In genomic region chr17:30104575-30105339, GRCh38 we compare ENCODE assay signal across 1 cellular context.
TF ChIP-seq lines count a peak whose summit lies in the region.

No MANE protein-coding gene starts in this region.

TF ChIP-seq in HEK293, 187 proteins besides CTCF, POLR2A, EP300 and RAD21 (continued from another document):
- TF ChIP-seq ZBTB26 (tag by site-specific recombination; optimal IDR thresholded peaks at IDR 0.05) (no peak), ZNF707 (tag by site-specific recombination; IDR thresholded peaks at IDR 0.05) (no peak), ZNF394 (tag by site-specific recombination; IDR thresholded peaks at IDR 0.05; ENCODE audit: borderline replicate concordance) (0 out of 2 replicates have a peak, but pooled peaks have one; percentile 39), ZNF2 (tag by site-specific recombination; IDR thresholded peaks at IDR 0.05) (0 out of 2 replicates have a peak, but pooled peaks have one; percentile 42), ZFP3 (tag by site-specific recombination; IDR thresholded peaks at IDR 0.05; ENCODE audit: low read depth) (no peak), ZNF19 (tag by site-specific recombination; IDR thresholded peaks at IDR 0.05; ENCODE audit: low read depth) (no peak), ZNF639 (tag by site-specific recombination; IDR thresholded peaks at IDR 0.05) (no peak), ZNF10 (tag by site-specific recombination; IDR thresholded peaks at IDR 0.05) (no peak), ZNF549 (tag by site-specific recombination; IDR thresholded peaks at IDR 0.05) (no peak), SP7 (tag by site-specific recombination; IDR thresholded peaks at IDR 0.05) (peak; percentile 81), KLF1 (tag by site-specific recombination; IDR thresholded peaks at IDR 0.05) (0 out of 2 replicates have a peak, but pooled peaks have one; percentile 50), ZSCAN4 (tag by site-specific recombination; IDR thresholded peaks at IDR 0.05) (no peak), ZNF660 (tag by site-specific recombination; IDR thresholded peaks at IDR 0.05) (peak; percentile 77), ZNF645 (tag by site-specific recombination; IDR thresholded peaks at IDR 0.05) (no peak), ZBTB7A (tag by site-specific recombination; IDR thresholded peaks at IDR 0.05; ENCODE audit: low read depth) (no peak), ZNF544 (tag by site-specific recombination; IDR thresholded peaks at IDR 0.05) (no peak), YY2 (tag by site-specific recombination; IDR thresholded peaks at IDR 0.05) (no peak), ZNF48 (tag by site-specific recombination; IDR thresholded peaks at IDR 0.05) (no peak), ZNF248 (tag by site-specific recombination; IDR thresholded peaks at IDR 0.05) (no peak), KLF17 (tag by site-specific recombination; IDR thresholded peaks at IDR 0.05) (0 out of 2 replicates have a peak, but pooled peaks have one; percentile 14), ZNF423 (tag by site-specific recombination; IDR thresholded peaks at IDR 0.05) (no peak), ZNF335 (tag by site-specific recombination; conservative IDR thresholded peaks at IDR 0.05) (no peak; the same call in 1 of the 2 replicates), ZNF626 (tag by site-specific recombination; IDR thresholded peaks at IDR 0.05) (no peak), PRDM2 (tag by site-specific recombination; IDR thresholded peaks at IDR 0.05; ENCODE audit: borderline replicate concordance) (no peak), PRDM10 (tag by site-specific recombination; IDR thresholded peaks at IDR 0.05) (peak; percentile 69), ZNF548 (tag by site-specific recombination; IDR thresholded peaks at IDR 0.05) (no peak), ZNF521 (tag by site-specific recombination; IDR thresholded peaks at IDR 0.05) (no peak)
